In the genomic region with DNA sequence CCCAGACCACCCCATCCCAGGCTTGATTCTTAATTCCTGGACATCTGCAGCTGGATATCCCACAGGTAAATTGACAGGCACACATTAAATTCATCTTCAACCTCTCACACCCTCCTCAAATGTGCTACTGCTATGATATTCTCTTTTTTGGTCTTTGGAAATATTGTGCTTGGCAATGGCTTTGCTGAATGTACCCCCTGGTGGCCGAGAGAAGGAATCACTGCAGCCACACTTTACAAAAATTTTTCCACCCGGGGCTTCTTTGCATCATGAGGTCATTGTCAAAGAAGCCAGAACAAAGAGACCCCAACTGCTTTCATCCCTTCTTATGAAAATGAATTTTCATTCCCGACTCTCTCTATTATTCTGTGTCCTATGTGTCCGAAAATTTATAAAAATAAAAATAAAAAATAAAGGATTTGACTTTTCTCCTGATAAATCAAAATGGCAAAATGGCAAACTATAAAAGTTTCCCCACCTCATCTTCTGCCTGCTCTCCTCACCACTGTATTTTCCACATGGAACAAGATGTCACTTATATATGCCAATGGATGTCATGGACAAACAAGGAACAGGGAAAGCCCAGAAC, we compare ENCODE assay signal across 10 cellular contexts. TPM values are rescaled to one million over a fixed set of nuclear protein-coding genes. Genes with fewer than 3 reads are reported as not detected.
DNase-seq lines count a peak whose midpoint lies in the region; ATAC-seq and TF ChIP-seq lines count a peak whose summit lies in the region.
"Had no signal": no experiment of that assay in that cellular context is flagged by ENCODE, and none has a peak within 500 bp of the region (broad histone marks: within the 10 kb centered on the region; RNA-seq: fewer than 3 reads in every experiment).

No MANE protein-coding gene starts in this region.

- H3K9me3 Mint-ChIP-seq in CD4-positive, CD25-positive, alpha-beta regulatory T cell, result no peaks in the 10 kb centered on the region
- H3K9me3 Mint-ChIP-seq: stimulated activated naive CD8-positive, alpha-beta T cell treated with anti-CD3 and anti-CD28 coated beads, Interleukin-15, Interleukin-2, amounts not matched to agents 100 ng/mL and 50 ng/mL, for 24 hours had no signal

- TF ChIP-seq CTCF in vagina (IDR thresholded peaks at IDR 0.05), result peak; percentile 51 to 77 (median 70)

- TF ChIP-seq POLR2A in vagina (IDR thresholded peaks at IDR 0.05), result no peak

- no peaks in the 10 kb centered on the region for H3K36me3 Mint-ChIP-seq in CD4-positive, CD25-positive, alpha-beta regulatory T cell

- H3K27ac Mint-ChIP-seq in CD4-positive, CD25-positive, alpha-beta regulatory T cell, result no peak overlapping the region

- no peaks in the 10 kb centered on the region for H3K4me1 Mint-ChIP-seq in CD4-positive, CD25-positive, alpha-beta regulatory T cell

- peaks cover 20% of the 10 kb centered on the region for H3K27me3 Mint-ChIP-seq in CD4-positive, CD25-positive, alpha-beta regulatory T cell

- DNase-seq in CD4-positive, CD25-positive, alpha-beta regulatory T cell, result peak in 2 of 3 donors; percentile 16 to 38
- peak; percentile 41 for DNase-seq in KBM-7
- DNase-seq in adipocyte (ENCODE audit: low read depth), result peak; percentile 81
- DNase-seq in kidney glomerular epithelial cell (lab: John Stamatoyannopoulos, UW), result peak; percentile 3
- no peak for DNase-seq in vagina (ENCODE audit: extremely low spot score in 2 of 2)

- ATAC-seq in CD4-positive, CD25-positive, alpha-beta regulatory T cell (ENCODE audit: low read depth in 2 of 2), result no peak
- ATAC-seq in GM18909 (IDR thresholded peaks at IDR 0.05; ENCODE audit: poor library complexity, unreplicated experiment) (peak; percentile 68), GM18520 (IDR thresholded peaks at IDR 0.05; ENCODE audit: unreplicated experiment) (no peak), HG03457 (IDR thresholded peaks at IDR 0.05; ENCODE audit: unreplicated experiment) (no peak)

- no peak overlapping the region for H3K9ac ChIP-seq in adipocyte (ENCODE audit: low read length)

- in situ Hi-C loops in KBM-7 (cut with MboI; ENCODE audit: low pct_unique_long_range_greater_than_20kb, low sequenced_read_pairs), result no loop called here

- H3K4me3 ChIP-seq in CD4-positive, CD25-positive, alpha-beta regulatory T cell (ENCODE audit: low read depth, low read length), result no peak overlapping the region
- H3K4me3 ChIP-seq in adipocyte (ENCODE audit: low read length) (no peak overlapping the region), vagina (no peak overlapping the region)

- H3K36me3 ChIP-seq in CD4-positive, CD25-positive, alpha-beta regulatory T cell (ENCODE audit: control insufficient read depth, insufficient read depth, low read length), result no peaks in the 10 kb centered on the region
- H3K36me3 ChIP-seq in adipocyte (ENCODE audit: control insufficient read depth, insufficient read depth, low read length, severe bottlenecking) (no peaks in the 10 kb centered on the region), vagina (no peaks in the 10 kb centered on the region)

- no peaks in the 10 kb centered on the region for H3K9me3 ChIP-seq in CD4-positive, CD25-positive, alpha-beta regulatory T cell (ENCODE audit: control insufficient read depth in 2 of 2, low read length in 2 of 2)
- H3K9me3 ChIP-seq in adipocyte (ENCODE audit: control insufficient read depth, low read length), result no peaks in the 10 kb centered on the region
- H3K9me3 ChIP-seq in vagina, result no peaks in the 10 kb centered on the region

- H3K4me1 ChIP-seq in CD4-positive, CD25-positive, alpha-beta regulatory T cell (ENCODE audit: control insufficient read depth, insufficient read depth, low read length, poor library complexity, severe bottlenecking), result no peaks in the 10 kb centered on the region
- H3K4me1 ChIP-seq in adipocyte (ENCODE audit: control insufficient read depth, insufficient read depth, low read length) (no peaks in the 10 kb centered on the region), vagina (no peaks in the 10 kb centered on the region)

- H3K4me3 Mint-ChIP-seq in CD4-positive, CD25-positive, alpha-beta regulatory T cell, result no peak overlapping the region
- H3K4me3 Mint-ChIP-seq: stimulated activated naive CD8-positive, alpha-beta T cell treated with anti-CD3 and anti-CD28 coated beads, Interleukin-15, Interleukin-2, amounts not matched to agents 100 ng/mL and 50 ng/mL, for 24 hours had no signal

- no peak overlapping the region for H3K27ac ChIP-seq in CD4-positive, CD25-positive, alpha-beta regulatory T cell (ENCODE audit: insufficient read depth, low read length, poor library complexity, severe bottlenecking)
- no peak overlapping the region for H3K27ac ChIP-seq in vagina

- H3K27me3 ChIP-seq in CD4-positive, CD25-positive, alpha-beta regulatory T cell (ENCODE audit: control insufficient read depth, insufficient read depth, low read length), result peaks cover 18% of the 10 kb centered on the region
- peaks cover 20% of the 10 kb centered on the region for H3K27me3 ChIP-seq in adipocyte (replicated peaks; ENCODE audit: control insufficient read depth, insufficient read depth, low read length)
- no peaks in the 10 kb centered on the region for H3K27me3 ChIP-seq in vagina

- intact Hi-C loops in vagina (cut with DNase I), result no loop called here

RNA-seq across cellular contexts. Expression of gene CYB5R2, which starts 15.0 kb away (rescaled TPM):
- not detected for total RNA-seq in CD4-positive, CD25-positive, alpha-beta regulatory T cell
- polyA plus RNA-seq in CD4-positive, CD25-positive, alpha-beta regulatory T cell, result under 1 TPM in 1 of 4 donors, not detected in 3; 0.54 TPM
- total RNA-seq in vagina, result 17.7 TPM

RNA-seq across cellular contexts. Expression of gene OVCH2, which starts 17.9 kb away (rescaled TPM):
- total RNA-seq in CD4-positive, CD25-positive, alpha-beta regulatory T cell, result not detected
- polyA plus RNA-seq in CD4-positive, CD25-positive, alpha-beta regulatory T cell, result not detected
- total RNA-seq in vagina, result not detected
- total RNA-seq: glomerular endothelial cell had no signal

Comparison
In these comparisons a context has a peak if more than half of its experiments do, and no peak if none do; other contexts are left out.
1. DNase-seq: peak in CD4-positive, CD25-positive, alpha-beta regulatory T cell (2 of 3), KBM-7 (single experiment), adipocyte (single experiment) and kidney glomerular epithelial cell (single experiment); none in vagina (0 of 2).
2. RNA of gene CYB5R2, which starts 15.0 kb away (total RNA-seq): 17.7 TPM in vagina (single experiment); not detected in CD4-positive, CD25-positive, alpha-beta regulatory T cell (single experiment); every median in the first group is over 10 times any median in the second.